ENCODE assay signal across 8 cellular contexts in genomic region chr2:2057125-2057721, GRCh38.
DNase-seq lines count a peak whose midpoint lies in the region; ATAC-seq, FAIRE-seq and TF ChIP-seq lines count a peak whose summit lies in the region.

No MANE protein-coding gene starts in this region.

- peaks cover 8% of the 10 kb centered on the region for H3K4me1 Mint-ChIP-seq in central memory CD8-positive, alpha-beta T cell

- no peaks in the 10 kb centered on the region for H3K36me3 ChIP-seq in WERI-Rb-1
- no peaks in the 10 kb centered on the region for H3K36me3 ChIP-seq in psoas muscle (ENCODE audit: insufficient read depth in 1 of 2, low read depth in 1 of 2)

- intact Hi-C loops in psoas muscle (cut with DNase I): no loop called here

- peak overlapping the region; percentile 2 for H3K4me3 Mint-ChIP-seq in central memory CD8-positive, alpha-beta T cell

- H3K9me3 Mint-ChIP-seq in central memory CD8-positive, alpha-beta T cell: peaks cover 14% of the 10 kb centered on the region

- H3K27me3 ChIP-seq in WERI-Rb-1 (ENCODE audit: insufficient read depth, low read depth, severe bottlenecking) (no peaks in the 10 kb centered on the region), psoas muscle (ENCODE audit: insufficient read depth in 3 of 3, low read length in 2 of 3) (no peaks in the 10 kb centered on the region)

- FAIRE-seq in HTR-8/SVneo (lab: Jason Lieb, UNC): no peak

- no peaks in the 10 kb centered on the region for H3K27me3 Mint-ChIP-seq in central memory CD8-positive, alpha-beta T cell

- H3K36me3 Mint-ChIP-seq in central memory CD8-positive, alpha-beta T cell (ENCODE audit: insufficient read depth): no peaks in the 10 kb centered on the region

- peak; percentile 2 for DNase-seq in DMS114 treated with DMSO at 0.1 percent for 48 hours (lab: John Stamatoyannopoulos, UW; ENCODE audit: unreplicated experiment)
- peak; percentile 50 for DNase-seq in WERI-Rb-1
- DNase-seq in central memory CD8-positive, alpha-beta T cell (ENCODE audit: low spot score in 2 of 2): peak in 1 of 2 donors; percentile 20
- DNase-seq in psoas muscle: peak; percentile 54 to 82
- no peak for DNase-seq in coronary artery (ENCODE audit: low spot score)
- DNase-seq in HTR-8/SVneo (ENCODE audit: insufficient read length, low spot score): no peak
- no peak for DNase-seq in RWPE1 (ENCODE audit: low spot score)

- no peaks in the 10 kb centered on the region for H3K9me3 ChIP-seq in WERI-Rb-1 (ENCODE audit: severe bottlenecking)
- no peaks in the 10 kb centered on the region for H3K9me3 ChIP-seq in psoas muscle

- TF ChIP-seq CTCF in WERI-Rb-1 (IDR thresholded peaks at IDR 0.05; ENCODE audit: low read depth, low read length): no peak
- TF ChIP-seq CTCF in psoas muscle (IDR thresholded peaks at IDR 0.05): no peak
- TF ChIP-seq CTCF in coronary artery (IDR thresholded peaks at IDR 0.05): no peak
- no peak for TF ChIP-seq CTCF in RWPE1 (conservative IDR thresholded peaks at IDR 0.05; ENCODE audit: low read depth)

- no peaks in the 10 kb centered on the region for H3K4me1 ChIP-seq in psoas muscle

- CTCF ChIA-PET in RWPE1 (lab: Yijun Ruan, JAX): no interaction called here

- no peak overlapping the region for H3K27ac Mint-ChIP-seq in central memory CD8-positive, alpha-beta T cell (ENCODE audit: low read depth)

- ATAC-seq in HG03460 (IDR thresholded peaks at IDR 0.05; ENCODE audit: unreplicated experiment) (peak; percentile 81), psoas muscle (peak; percentile 40 to 85 (median 81))
- peak; percentile 49 for ATAC-seq in central memory CD8-positive, alpha-beta T cell (replicated peaks; ENCODE audit: extremely low read depth, poor library complexity, severe bottlenecking)

- WGBS in psoas muscle, 3 donors: 60 to 64% (median 60%) methylated on average over 11 of the region's 11 CpGs

- H3K4me3 ChIP-seq in WERI-Rb-1 (ENCODE audit: low read depth, low read length): no peak overlapping the region
- no peak overlapping the region for H3K4me3 ChIP-seq in psoas muscle
- H3K4me3 ChIP-seq in coronary artery: no peak overlapping the region

- H3K27ac ChIP-seq in WERI-Rb-1: no peak overlapping the region
- H3K27ac ChIP-seq in psoas muscle: peak overlapping the region; percentile 49
- H3K27ac ChIP-seq in coronary artery: peak overlapping the region in 1 of 2 donors; percentile 45
- no peak overlapping the region for H3K27ac ChIP-seq in RWPE1

- POLR2A ChIA-PET in RWPE1 (lab: Yijun Ruan, JAX; ENCODE audit: low non-redundant PET): no interaction called here

Comparison
In these comparisons a context has a peak if more than half of its experiments do, and no peak if none do; other contexts are left out.
1. DNase-seq: peak in DMS114 treated with DMSO at 0.1 percent for 48 hours (single experiment), WERI-Rb-1 (single experiment) and psoas muscle (2 of 2); none in coronary artery (single experiment), HTR-8/SVneo (single experiment) and RWPE1 (single experiment).
2. Peak in every context shown above with its lines, with median percentiles within 50 percentile points of each other: ATAC-seq.